In the genomic region with DNA sequence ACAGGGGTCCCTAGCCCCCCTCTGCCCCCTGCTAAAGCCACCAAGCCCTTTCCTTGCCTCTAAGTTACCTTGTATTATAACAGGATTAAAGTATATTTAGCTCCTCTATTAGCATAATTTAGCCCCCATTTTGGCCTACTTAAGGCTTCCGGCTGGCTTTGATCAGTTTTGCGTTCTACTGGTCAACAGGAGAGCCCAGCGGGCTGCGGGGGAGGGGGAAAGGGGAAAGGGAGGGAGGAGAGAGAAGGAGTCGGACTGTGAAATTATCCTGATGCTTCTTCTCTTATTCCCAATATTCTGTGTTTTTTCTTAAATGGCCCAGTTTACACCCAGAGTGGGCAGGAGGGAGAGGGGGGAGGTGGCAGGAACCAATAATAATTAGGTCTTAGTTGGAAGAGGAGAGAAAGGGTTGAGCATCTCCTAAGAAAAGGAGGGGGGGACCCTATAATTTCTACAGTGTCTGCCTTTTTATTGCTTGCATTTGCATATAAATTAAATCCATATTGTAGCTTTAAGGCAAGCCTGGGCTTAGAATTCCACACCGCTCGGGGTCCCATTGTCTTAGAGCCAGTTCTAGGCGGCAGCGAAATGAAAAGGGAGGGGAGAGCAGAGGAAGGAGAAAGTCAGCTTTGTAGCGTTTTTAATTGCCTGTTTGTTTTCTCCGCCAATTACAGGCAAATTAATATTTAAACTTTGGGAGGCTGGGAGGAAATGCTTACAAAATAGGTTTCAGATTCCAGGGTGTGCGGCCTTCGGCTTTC, we compare ENCODE assay signal across 21 cellular contexts. TPM values are rescaled to one million over a fixed set of nuclear protein-coding genes. Genes with fewer than 3 reads are reported as not detected.
DNase-seq lines count a peak whose midpoint lies in the region; ATAC-seq lines count a peak whose summit lies in the region.
"Had no signal": no experiment of that assay in that cellular context is flagged by ENCODE, and none has a peak within 500 bp of the region (broad histone marks: within the 10 kb centered on the region; RNA-seq: fewer than 3 reads in every experiment).

No MANE protein-coding gene starts in this region.

- H3K4me1 ChIP-seq in BLaER1 (peaks cover 41% of the 10 kb centered on the region), HUES64 (ENCODE audit: insufficient read depth, low read length) (peaks cover 40% of the 10 kb centered on the region), ectodermal cell (ENCODE audit: control insufficient read depth, insufficient read depth, low read length) (peaks cover 27% of the 10 kb centered on the region)
- H3K4me1 ChIP-seq in naive thymus-derived CD4-positive, alpha-beta T cell (ENCODE audit: control insufficient read depth in 2 of 2, insufficient read depth in 2 of 2, low read length in 2 of 2), result no peaks in the 10 kb centered on the region
- H3K4me1 ChIP-seq: psoas muscle had no signal

- peak overlapping the region in 9 of 10 donors; percentile 33 to 69 (median 60) for H3K4me3 Mint-ChIP-seq in naive thymus-derived CD4-positive, alpha-beta T cell
- H3K4me3 Mint-ChIP-seq: stimulated activated naive CD8-positive, alpha-beta T cell treated with anti-CD3 and anti-CD28 coated beads, Interleukin-15, Interleukin-2, amounts not matched to agents 100 ng/mL and 50 ng/mL, for 24 hours had no signal

- H3K9ac ChIP-seq in BLaER1, result peak overlapping the region; percentile 53; the same call in 1 of the 2 replicates
- H3K9ac ChIP-seq in HUES64 (ENCODE audit: low read depth, low read length), result peak overlapping the region; percentile 34
- H3K9ac ChIP-seq: KMS-11 had no signal

- intact Hi-C loops in naive thymus-derived CD4-positive, alpha-beta T cell (cut with micrococcal nuclease), result no loop called here
- intact Hi-C loops in left cardiac atrium (cut with DNase I), result no loop called here

- peak overlapping the region; percentile 76 for H3K4me2 ChIP-seq in BLaER1
- H3K4me2 ChIP-seq: KMS-11 had no signal

- peak overlapping the region in 1 of 9 donors; percentile 51 for H3K27ac Mint-ChIP-seq in naive thymus-derived CD4-positive, alpha-beta T cell
- H3K27ac Mint-ChIP-seq: dendritic cell treated with granulocyte-macrophage colony-stimulating factor and Interleukin-4, amounts not matched to agents 40 ng/mL and 50 ng/mL, for 4 days; stimulated activated naive CD8-positive, alpha-beta T cell treated with anti-CD3 and anti-CD28 coated beads, Interleukin-15, Interleukin-2, amounts not matched to agents 100 ng/mL and 50 ng/mL, for 24 hours had no signal

- no peaks in the 10 kb centered on the region for H3K9me3 ChIP-seq in BLaER1
- H3K9me3 ChIP-seq in HUES64 (ENCODE audit: insufficient read depth, low read depth, low read length), result no peaks in the 10 kb centered on the region
- no peaks in the 10 kb centered on the region for H3K9me3 ChIP-seq in ectodermal cell (ENCODE audit: control insufficient read depth, low read length)
- no peaks in the 10 kb centered on the region for H3K9me3 ChIP-seq in naive thymus-derived CD4-positive, alpha-beta T cell (ENCODE audit: control insufficient read depth in 2 of 3, low read length in 3 of 3)
- H3K9me3 ChIP-seq: psoas muscle had no signal

- no peak for ATAC-seq in naive thymus-derived CD4-positive, alpha-beta T cell
- no peak for ATAC-seq in left cardiac atrium
- ATAC-seq: left ventricle myocardium superior, Panc1 had no signal

- H4K20me1 ChIP-seq in BLaER1, result no peaks in the 10 kb centered on the region

- 16% methylated on average over 12 of the region's 13 CpGs for WGBS in HUES64
- WGBS in ectodermal cell, 2 experiments, result 10 to 17% methylated on average over 13 of the region's 13 CpGs

- CTCF ChIA-PET in naive thymus-derived CD4-positive, alpha-beta T cell (lab: Charles Lee), result interaction anchor here (0.7 kb wide), 1 partner anchor 16 kb away, joined by 3 read pairs; no protein-coding TSS in a partner anchor

- no peaks in the 10 kb centered on the region for H3K36me3 ChIP-seq in BLaER1
- no peaks in the 10 kb centered on the region for H3K36me3 ChIP-seq in HUES64 (ENCODE audit: insufficient read depth, low read length)
- H3K36me3 ChIP-seq in ectodermal cell (ENCODE audit: control insufficient read depth, insufficient read depth, low read length), result no peaks in the 10 kb centered on the region
- no peaks in the 10 kb centered on the region for H3K36me3 ChIP-seq in naive thymus-derived CD4-positive, alpha-beta T cell (ENCODE audit: control insufficient read depth in 2 of 3, insufficient read depth in 3 of 3, low read length in 3 of 3)

- DNase-seq in naive thymus-derived CD4-positive, alpha-beta T cell, result no peak
- DNase-seq in NCI-H1092 treated with DMSO at 0.1 percent for 48 hours (lab: John Stamatoyannopoulos, UW) (no peak), activated gamma-delta T cell (lab: John Stamatoyannopoulos, UW) (no peak), left cardiac atrium (no peak), NCI-H187 (lab: John Stamatoyannopoulos, UW) (no peak)
- DNase-seq: C1 segment of cervical spinal cord; GDM1; left ventricle myocardium superior; NCI-H2107; psoas muscle; stimulated activated CD4-positive, alpha-beta T cell treated with anti-CD3 and anti-CD28 coated beads, Interleukin-4, amount 100 ng/mL, for 4 hours; T-helper 9 cell had no signal

- peaks cover 0 to 16% (median 1%) of the 10 kb centered on the region in 7 donors for H3K4me1 Mint-ChIP-seq in naive thymus-derived CD4-positive, alpha-beta T cell

- H3K27me3 Mint-ChIP-seq in naive thymus-derived CD4-positive, alpha-beta T cell, result peaks cover 49 to 74% (median 69%) of the 10 kb centered on the region in 5 donors

- H3K27me3 ChIP-seq in BLaER1, result peaks cover 7% of the 10 kb centered on the region; the same call in 1 of the 2 replicates
- H3K27me3 ChIP-seq in HUES64 (ENCODE audit: insufficient read depth, low read length), result peaks cover 13% of the 10 kb centered on the region
- no peaks in the 10 kb centered on the region for H3K27me3 ChIP-seq in ectodermal cell (ENCODE audit: control insufficient read depth, insufficient read depth, low read length, poor library complexity, severe bottlenecking)
- H3K27me3 ChIP-seq in naive thymus-derived CD4-positive, alpha-beta T cell (ENCODE audit: control insufficient read depth in 2 of 2, insufficient read depth in 2 of 2, low read length in 2 of 2), result peaks cover 0 to 8% of the 10 kb centered on the region in 2 donors

- POLR2A ChIA-PET in naive thymus-derived CD4-positive, alpha-beta T cell (lab: Charles Lee), result no interaction called here

- H3K9me3 Mint-ChIP-seq in naive thymus-derived CD4-positive, alpha-beta T cell, result peaks cover 0 to 1% (median 0%) of the 10 kb centered on the region in 11 donors
- H3K9me3 Mint-ChIP-seq: dendritic cell treated with granulocyte-macrophage colony-stimulating factor and Interleukin-4, amounts not matched to agents 40 ng/mL and 50 ng/mL, for 4 days; stimulated activated naive CD8-positive, alpha-beta T cell treated with anti-CD3 and anti-CD28 coated beads, Interleukin-15, Interleukin-2, amounts not matched to agents 100 ng/mL and 50 ng/mL, for 24 hours had no signal

- peak overlapping the region; percentile 72 for H3K27ac ChIP-seq in BLaER1
- peak overlapping the region; percentile 76; the same call in 1 of the 2 replicates for H3K27ac ChIP-seq in HUES64 (ENCODE audit: low read depth, low read length)
- peak overlapping the region; percentile 87 for H3K27ac ChIP-seq in ectodermal cell (ENCODE audit: insufficient read depth, low read depth, low read length, poor library complexity, severe bottlenecking)
- no peak overlapping the region for H3K27ac ChIP-seq in naive thymus-derived CD4-positive, alpha-beta T cell (ENCODE audit: low read depth, low read length)
- H3K27ac ChIP-seq: KMS-11, psoas muscle had no signal

- no peak overlapping the region for H3K4me3 ChIP-seq in BLaER1
- peak overlapping the region; percentile 41 for H3K4me3 ChIP-seq in HUES64 (ENCODE audit: low read length)
- peak overlapping the region; percentile 2 for H3K4me3 ChIP-seq in ectodermal cell (ENCODE audit: insufficient read depth, low read depth, low read length)
- no peak overlapping the region for H3K4me3 ChIP-seq in naive thymus-derived CD4-positive, alpha-beta T cell (ENCODE audit: low read length)
- H3K4me3 ChIP-seq: psoas muscle had no signal

- no peaks in the 10 kb centered on the region for H3K36me3 Mint-ChIP-seq in naive thymus-derived CD4-positive, alpha-beta T cell

RNA-seq across cellular contexts. Expression of gene EN1, which starts 39.6 kb away (rescaled TPM):
- polyA plus RNA-seq in HUES64 (2013, experiment 1 of 2), result 0.35 TPM
- polyA plus RNA-seq in HUES64 (2013, experiment 2 of 2), result 0.25 TPM
- polyA plus RNA-seq in ectodermal cell (2013, experiment 1 of 4), result 15.6 TPM
- 8.8 TPM for polyA plus RNA-seq in ectodermal cell (2013, experiment 2 of 4)
- 12.8 TPM for polyA plus RNA-seq in ectodermal cell (2013, experiment 3 of 4)
- 9.6 TPM for polyA plus RNA-seq in ectodermal cell (2013, experiment 4 of 4)
- not detected for total RNA-seq in naive thymus-derived CD4-positive, alpha-beta T cell
- polyA plus RNA-seq in naive thymus-derived CD4-positive, alpha-beta T cell, result not detected
- not detected for total RNA-seq in left cardiac atrium
- total RNA-seq: activated CD8-positive, alpha-beta memory T cell treated with anti-CD3 and anti-CD28 coated beads for 36 hours; frontal cortex; left ventricle myocardium superior had no signal

Comparison
In these comparisons a context has a peak if more than half of its experiments do, and no peak if none do; other contexts are left out.
1. H3K4me3 ChIP-seq: peak in HUES64 (single experiment) and ectodermal cell (single experiment); none in BLaER1 (single experiment) and naive thymus-derived CD4-positive, alpha-beta T cell (single experiment).